ENCODE assay signal across 17 cellular contexts in genomic region chr17:76570877-76571471, GRCh38.
"Had no signal": no experiment of that assay in that cellular context is flagged by ENCODE, and none has a peak within 500 bp of the region (broad histone marks: within the 10 kb centered on the region; RNA-seq: fewer than 3 reads in every experiment).

No MANE protein-coding gene starts in this region.

- DNase-seq: activated CD4-positive, alpha-beta T cell treated with anti-CD3 and anti-CD28 coated beads, Interleukin-2, amount 50 U/mL, for 1 hour; activated CD4-positive, CD25-positive, alpha-beta regulatory T cell treated with anti-CD3 and anti-CD28 coated beads, Interleukin-2, amount 50 U/mL, for 72 hours; activated CD8-positive, alpha-beta memory T cell treated with anti-CD3 and anti-CD28 coated beads for 24 hours; activated CD8-positive, alpha-beta memory T cell treated with anti-CD3 and anti-CD28 coated beads, Interleukin-2, amount 50 U/mL, for 48 hours; effector memory CD8-positive, alpha-beta T cell; esophagus squamous epithelium; mesendoderm; naive thymus-derived CD8-positive, alpha-beta T cell; pancreas; stimulated activated CD4-positive, alpha-beta T cell treated with anti-CD3 and anti-CD28 coated beads, Interleukin-4, amount 100 ng/mL, for 24 hours; T-helper 9 cell; upper lobe of right lung had no signal

- H3K36me3 ChIP-seq: pancreas, thoracic aorta had no signal

- H3K27ac Mint-ChIP-seq: activated naive CD8-positive, alpha-beta T cell; stimulated activated memory B cell treated with anti-CD40 and anti-IgM and Interleukin-4, amounts not matched to agents 10 μg/mL and 1 μg/mL and 100 μg/mL, for 72 hours had no signal

- H3K27me3 Mint-ChIP-seq: activated naive CD8-positive, alpha-beta T cell; effector memory CD8-positive, alpha-beta T cell had no signal

- H3K4me3 Mint-ChIP-seq: activated naive CD8-positive, alpha-beta T cell; effector memory CD8-positive, alpha-beta T cell; naive thymus-derived CD8-positive, alpha-beta T cell; stimulated activated memory B cell treated with anti-CD40 and anti-IgM and Interleukin-4, amounts not matched to agents 10 μg/mL and 1 μg/mL and 100 μg/mL, for 72 hours had no signal

- H3K27ac ChIP-seq: esophagus squamous epithelium, thoracic aorta, upper lobe of right lung had no signal

- ATAC-seq: effector memory CD8-positive, alpha-beta T cell; naive thymus-derived CD8-positive, alpha-beta T cell; pancreas; sciatic nerve; stimulated activated memory B cell treated with anti-CD40 and anti-IgM and Interleukin-4, amounts not matched to agents 10 μg/mL and 1 μg/mL and 100 μg/mL, for 72 hours; upper lobe of right lung had no signal

- H3K4me3 ChIP-seq: esophagus squamous epithelium, pancreas, smooth muscle cell, thoracic aorta, upper lobe of right lung had no signal

- H3K27me3 ChIP-seq: esophagus squamous epithelium, pancreas, upper lobe of right lung had no signal

- H3K9me3 Mint-ChIP-seq: effector memory CD8-positive, alpha-beta T cell; naive thymus-derived CD8-positive, alpha-beta T cell; stimulated activated memory B cell treated with anti-CD40 and anti-IgM and Interleukin-4, amounts not matched to agents 10 μg/mL and 1 μg/mL and 100 μg/mL, for 72 hours had no signal

- H3K9me3 ChIP-seq: esophagus squamous epithelium, pancreas, thoracic aorta, upper lobe of right lung had no signal

- H3K4me2 ChIP-seq: smooth muscle cell had no signal
